Comparison of ENCODE assay signal across 1 cellular context in the genomic region with DNA sequence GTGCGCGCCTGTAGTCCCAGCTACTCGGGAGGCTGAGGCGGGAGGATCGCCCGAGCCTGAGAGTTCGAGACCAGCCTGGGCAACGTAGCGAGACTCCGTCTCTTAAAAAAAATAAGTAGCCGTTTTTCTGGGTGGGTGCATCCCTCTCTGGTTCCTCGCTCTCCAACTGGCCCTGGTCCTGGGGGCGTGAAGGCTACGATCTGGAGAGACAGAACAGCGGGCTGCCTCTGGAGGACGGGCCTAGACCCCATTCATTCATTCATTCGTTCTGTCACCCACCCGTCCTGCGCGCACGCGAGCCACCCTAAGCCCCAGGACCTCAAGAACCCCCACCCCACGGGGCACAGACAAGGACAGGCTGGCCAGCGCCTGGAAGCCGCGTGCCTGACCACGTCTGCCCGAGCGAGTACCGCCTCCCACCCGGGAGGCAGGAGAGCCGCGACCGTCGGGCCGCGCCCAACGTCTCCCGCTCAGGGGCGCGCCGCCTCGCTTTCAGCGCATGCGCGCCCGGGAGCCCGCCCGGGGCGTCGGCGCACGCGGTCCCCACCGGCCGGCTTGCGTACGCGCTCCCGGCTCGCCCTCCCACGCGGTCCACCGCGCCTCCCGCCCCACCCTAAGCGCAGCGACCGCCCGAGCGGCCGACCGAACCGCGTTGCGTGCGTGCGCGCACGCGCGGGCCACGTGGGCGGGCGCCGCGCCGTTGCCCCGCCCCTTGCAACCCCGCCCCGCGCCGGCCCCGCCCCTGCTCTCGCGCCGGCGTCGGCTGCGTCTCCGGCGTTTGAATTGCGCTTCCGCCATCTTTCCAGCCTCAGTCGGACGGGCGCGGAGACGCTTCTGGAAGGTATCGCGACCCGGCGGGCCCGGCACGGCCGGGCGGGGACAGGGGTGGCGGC.
TF ChIP-seq lines count a peak whose summit lies in the region.

TSS of gene RAN (plus strand) at position 781 of the 893 bp plus-strand sequence. CDS start 528 bp downstream, outside the sequence.

TF ChIP-seq in HepG2, 621 proteins besides CTCF, POLR2A, EP300 and RAD21 (continued from another document and continues in another):
- TF ChIP-seq, protein P1, sequence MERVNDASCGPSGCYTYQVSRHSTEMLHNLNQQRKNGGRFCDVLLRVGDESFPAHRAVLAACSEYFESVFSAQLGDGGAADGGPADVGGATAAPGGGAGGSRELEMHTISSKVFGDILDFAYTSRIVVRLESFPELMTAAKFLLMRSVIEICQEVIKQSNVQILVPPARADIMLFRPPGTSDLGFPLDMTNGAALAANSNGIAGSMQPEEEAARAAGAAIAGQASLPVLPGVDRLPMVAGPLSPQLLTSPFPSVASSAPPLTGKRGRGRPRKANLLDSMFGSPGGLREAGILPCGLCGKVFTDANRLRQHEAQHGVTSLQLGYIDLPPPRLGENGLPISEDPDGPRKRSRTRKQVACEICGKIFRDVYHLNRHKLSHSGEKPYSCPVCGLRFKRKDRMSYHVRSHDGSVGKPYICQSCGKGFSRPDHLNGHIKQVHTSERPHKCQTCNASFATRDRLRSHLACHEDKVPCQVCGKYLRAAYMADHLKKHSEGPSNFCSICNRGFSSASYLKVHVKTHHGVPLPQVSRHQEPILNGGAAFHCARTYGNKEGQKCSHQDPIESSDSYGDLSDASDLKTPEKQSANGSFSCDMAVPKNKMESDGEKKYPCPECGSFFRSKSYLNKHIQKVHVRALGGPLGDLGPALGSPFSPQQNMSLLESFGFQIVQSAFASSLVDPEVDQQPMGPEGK (CRISPR knock-in tag; IDR thresholded peaks at IDR 0.05) = no peak
- TF ChIP-seq ZBTB43 (CRISPR knock-in tag; conservative IDR thresholded peaks at IDR 0.05) = peak; percentile 92
- TF ChIP-seq ZNF619 (CRISPR knock-in tag; IDR thresholded peaks at IDR 0.05) = no peak
- no peak for TF ChIP-seq NFRKB (IDR thresholded peaks at IDR 0.05)
- no peak for TF ChIP-seq CBX5 (CRISPR knock-in tag; IDR thresholded peaks at IDR 0.05; ENCODE audit: borderline replicate concordance)
- TF ChIP-seq ZNF83 (CRISPR knock-in tag; IDR thresholded peaks at IDR 0.05; ENCODE audit: borderline replicate concordance) = 0 out of 2 replicates have a peak, but pooled peaks have one; percentile 65
- peak; percentile 89 for TF ChIP-seq YEATS4 (CRISPR knock-in tag; IDR thresholded peaks at IDR 0.05; ENCODE audit: borderline replicate concordance)
- TF ChIP-seq NFE2L1 (CRISPR knock-in tag; IDR thresholded peaks at IDR 0.05; ENCODE audit: borderline replicate concordance) = no peak
- TF ChIP-seq MEIS1 (CRISPR knock-in tag; IDR thresholded peaks at IDR 0.05; ENCODE audit: borderline replicate concordance) = no peak
- TF ChIP-seq PHF5A (CRISPR knock-in tag; IDR thresholded peaks at IDR 0.05; ENCODE audit: low read depth, unreplicated experiment) = no peak
- TF ChIP-seq, protein P2, sequence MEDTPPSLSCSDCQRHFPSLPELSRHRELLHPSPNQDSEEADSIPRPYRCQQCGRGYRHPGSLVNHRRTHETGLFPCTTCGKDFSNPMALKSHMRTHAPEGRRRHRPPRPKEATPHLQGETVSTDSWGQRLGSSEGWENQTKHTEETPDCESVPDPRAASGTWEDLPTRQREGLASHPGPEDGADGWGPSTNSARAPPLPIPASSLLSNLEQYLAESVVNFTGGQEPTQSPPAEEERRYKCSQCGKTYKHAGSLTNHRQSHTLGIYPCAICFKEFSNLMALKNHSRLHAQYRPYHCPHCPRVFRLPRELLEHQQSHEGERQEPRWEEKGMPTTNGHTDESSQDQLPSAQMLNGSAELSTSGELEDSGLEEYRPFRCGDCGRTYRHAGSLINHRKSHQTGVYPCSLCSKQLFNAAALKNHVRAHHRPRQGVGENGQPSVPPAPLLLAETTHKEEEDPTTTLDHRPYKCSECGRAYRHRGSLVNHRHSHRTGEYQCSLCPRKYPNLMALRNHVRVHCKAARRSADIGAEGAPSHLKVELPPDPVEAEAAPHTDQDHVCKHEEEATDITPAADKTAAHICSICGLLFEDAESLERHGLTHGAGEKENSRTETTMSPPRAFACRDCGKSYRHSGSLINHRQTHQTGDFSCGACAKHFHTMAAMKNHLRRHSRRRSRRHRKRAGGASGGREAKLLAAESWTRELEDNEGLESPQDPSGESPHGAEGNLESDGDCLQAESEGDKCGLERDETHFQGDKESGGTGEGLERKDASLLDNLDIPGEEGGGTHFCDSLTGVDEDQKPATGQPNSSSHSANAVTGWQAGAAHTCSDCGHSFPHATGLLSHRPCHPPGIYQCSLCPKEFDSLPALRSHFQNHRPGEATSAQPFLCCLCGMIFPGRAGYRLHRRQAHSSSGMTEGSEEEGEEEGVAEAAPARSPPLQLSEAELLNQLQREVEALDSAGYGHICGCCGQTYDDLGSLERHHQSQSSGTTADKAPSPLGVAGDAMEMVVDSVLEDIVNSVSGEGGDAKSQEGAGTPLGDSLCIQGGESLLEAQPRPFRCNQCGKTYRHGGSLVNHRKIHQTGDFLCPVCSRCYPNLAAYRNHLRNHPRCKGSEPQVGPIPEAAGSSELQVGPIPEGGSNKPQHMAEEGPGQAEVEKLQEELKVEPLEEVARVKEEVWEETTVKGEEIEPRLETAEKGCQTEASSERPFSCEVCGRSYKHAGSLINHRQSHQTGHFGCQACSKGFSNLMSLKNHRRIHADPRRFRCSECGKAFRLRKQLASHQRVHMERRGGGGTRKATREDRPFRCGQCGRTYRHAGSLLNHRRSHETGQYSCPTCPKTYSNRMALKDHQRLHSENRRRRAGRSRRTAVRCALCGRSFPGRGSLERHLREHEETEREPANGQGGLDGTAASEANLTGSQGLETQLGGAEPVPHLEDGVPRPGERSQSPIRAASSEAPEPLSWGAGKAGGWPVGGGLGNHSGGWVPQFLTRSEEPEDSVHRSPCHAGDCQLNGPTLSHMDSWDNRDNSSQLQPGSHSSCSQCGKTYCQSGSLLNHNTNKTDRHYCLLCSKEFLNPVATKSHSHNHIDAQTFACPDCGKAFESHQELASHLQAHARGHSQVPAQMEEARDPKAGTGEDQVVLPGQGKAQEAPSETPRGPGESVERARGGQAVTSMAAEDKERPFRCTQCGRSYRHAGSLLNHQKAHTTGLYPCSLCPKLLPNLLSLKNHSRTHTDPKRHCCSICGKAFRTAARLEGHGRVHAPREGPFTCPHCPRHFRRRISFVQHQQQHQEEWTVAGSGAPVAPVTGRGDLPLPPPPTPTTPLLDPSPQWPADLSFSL (CRISPR knock-in tag; IDR thresholded peaks at IDR 0.05) = peak; percentile 64; the same call in 1 of the 2 replicates
- TF ChIP-seq RBM39 (IDR thresholded peaks at IDR 0.05; ENCODE audit: low read depth, low read length, poor library complexity, severe bottlenecking) = peak; percentile 12
- no peak for TF ChIP-seq PLSCR1 (CRISPR knock-in tag; IDR thresholded peaks at IDR 0.05; ENCODE audit: borderline replicate concordance)
- TF ChIP-seq ZNF274 (CRISPR knock-in tag; IDR thresholded peaks at IDR 0.05) = peak; percentile 20; the same call in 1 of the 2 replicates
- peak; percentile 94 for TF ChIP-seq MYC (CRISPR knock-in tag; IDR thresholded peaks at IDR 0.05; ENCODE audit: borderline replicate concordance)
- TF ChIP-seq, protein P3, sequence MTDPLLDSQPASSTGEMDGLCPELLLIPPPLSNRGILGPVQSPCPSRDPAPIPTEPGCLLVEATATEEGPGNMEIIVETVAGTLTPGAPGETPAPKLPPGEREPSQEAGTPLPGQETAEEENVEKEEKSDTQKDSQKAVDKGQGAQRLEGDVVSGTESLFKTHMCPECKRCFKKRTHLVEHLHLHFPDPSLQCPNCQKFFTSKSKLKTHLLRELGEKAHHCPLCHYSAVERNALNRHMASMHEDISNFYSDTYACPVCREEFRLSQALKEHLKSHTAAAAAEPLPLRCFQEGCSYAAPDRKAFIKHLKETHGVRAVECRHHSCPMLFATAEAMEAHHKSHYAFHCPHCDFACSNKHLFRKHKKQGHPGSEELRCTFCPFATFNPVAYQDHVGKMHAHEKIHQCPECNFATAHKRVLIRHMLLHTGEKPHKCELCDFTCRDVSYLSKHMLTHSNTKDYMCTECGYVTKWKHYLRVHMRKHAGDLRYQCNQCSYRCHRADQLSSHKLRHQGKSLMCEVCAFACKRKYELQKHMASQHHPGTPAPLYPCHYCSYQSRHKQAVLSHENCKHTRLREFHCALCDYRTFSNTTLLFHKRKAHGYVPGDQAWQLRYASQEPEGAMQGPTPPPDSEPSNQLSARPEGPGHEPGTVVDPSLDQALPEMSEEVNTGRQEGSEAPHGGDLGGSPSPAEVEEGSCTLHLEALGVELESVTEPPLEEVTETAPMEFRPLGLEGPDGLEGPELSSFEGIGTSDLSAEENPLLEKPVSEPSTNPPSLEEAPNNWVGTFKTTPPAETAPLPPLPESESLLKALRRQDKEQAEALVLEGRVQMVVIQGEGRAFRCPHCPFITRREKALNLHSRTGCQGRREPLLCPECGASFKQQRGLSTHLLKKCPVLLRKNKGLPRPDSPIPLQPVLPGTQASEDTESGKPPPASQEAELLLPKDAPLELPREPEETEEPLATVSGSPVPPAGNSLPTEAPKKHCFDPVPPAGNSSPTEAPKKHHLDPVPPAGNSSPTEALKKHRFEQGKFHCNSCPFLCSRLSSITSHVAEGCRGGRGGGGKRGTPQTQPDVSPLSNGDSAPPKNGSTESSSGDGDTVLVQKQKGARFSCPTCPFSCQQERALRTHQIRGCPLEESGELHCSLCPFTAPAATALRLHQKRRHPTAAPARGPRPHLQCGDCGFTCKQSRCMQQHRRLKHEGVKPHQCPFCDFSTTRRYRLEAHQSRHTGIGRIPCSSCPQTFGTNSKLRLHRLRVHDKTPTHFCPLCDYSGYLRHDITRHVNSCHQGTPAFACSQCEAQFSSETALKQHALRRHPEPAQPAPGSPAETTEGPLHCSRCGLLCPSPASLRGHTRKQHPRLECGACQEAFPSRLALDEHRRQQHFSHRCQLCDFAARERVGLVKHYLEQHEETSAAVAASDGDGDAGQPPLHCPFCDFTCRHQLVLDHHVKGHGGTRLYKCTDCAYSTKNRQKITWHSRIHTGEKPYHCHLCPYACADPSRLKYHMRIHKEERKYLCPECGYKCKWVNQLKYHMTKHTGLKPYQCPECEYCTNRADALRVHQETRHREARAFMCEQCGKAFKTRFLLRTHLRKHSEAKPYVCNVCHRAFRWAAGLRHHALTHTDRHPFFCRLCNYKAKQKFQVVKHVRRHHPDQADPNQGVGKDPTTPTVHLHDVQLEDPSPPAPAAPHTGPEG (CRISPR knock-in tag; IDR thresholded peaks at IDR 0.05) = peak; percentile 82
- TF ChIP-seq, protein P4, sequence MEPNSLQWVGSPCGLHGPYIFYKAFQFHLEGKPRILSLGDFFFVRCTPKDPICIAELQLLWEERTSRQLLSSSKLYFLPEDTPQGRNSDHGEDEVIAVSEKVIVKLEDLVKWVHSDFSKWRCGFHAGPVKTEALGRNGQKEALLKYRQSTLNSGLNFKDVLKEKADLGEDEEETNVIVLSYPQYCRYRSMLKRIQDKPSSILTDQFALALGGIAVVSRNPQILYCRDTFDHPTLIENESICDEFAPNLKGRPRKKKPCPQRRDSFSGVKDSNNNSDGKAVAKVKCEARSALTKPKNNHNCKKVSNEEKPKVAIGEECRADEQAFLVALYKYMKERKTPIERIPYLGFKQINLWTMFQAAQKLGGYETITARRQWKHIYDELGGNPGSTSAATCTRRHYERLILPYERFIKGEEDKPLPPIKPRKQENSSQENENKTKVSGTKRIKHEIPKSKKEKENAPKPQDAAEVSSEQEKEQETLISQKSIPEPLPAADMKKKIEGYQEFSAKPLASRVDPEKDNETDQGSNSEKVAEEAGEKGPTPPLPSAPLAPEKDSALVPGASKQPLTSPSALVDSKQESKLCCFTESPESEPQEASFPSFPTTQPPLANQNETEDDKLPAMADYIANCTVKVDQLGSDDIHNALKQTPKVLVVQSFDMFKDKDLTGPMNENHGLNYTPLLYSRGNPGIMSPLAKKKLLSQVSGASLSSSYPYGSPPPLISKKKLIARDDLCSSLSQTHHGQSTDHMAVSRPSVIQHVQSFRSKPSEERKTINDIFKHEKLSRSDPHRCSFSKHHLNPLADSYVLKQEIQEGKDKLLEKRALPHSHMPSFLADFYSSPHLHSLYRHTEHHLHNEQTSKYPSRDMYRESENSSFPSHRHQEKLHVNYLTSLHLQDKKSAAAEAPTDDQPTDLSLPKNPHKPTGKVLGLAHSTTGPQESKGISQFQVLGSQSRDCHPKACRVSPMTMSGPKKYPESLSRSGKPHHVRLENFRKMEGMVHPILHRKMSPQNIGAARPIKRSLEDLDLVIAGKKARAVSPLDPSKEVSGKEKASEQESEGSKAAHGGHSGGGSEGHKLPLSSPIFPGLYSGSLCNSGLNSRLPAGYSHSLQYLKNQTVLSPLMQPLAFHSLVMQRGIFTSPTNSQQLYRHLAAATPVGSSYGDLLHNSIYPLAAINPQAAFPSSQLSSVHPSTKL (CRISPR knock-in tag; IDR thresholded peaks at IDR 0.05) = no peak
- peak; percentile 36; the same call in 1 of the 2 replicates for TF ChIP-seq ARNT2 (CRISPR knock-in tag; IDR thresholded peaks at IDR 0.05; ENCODE audit: low read depth)
- no peak; the same call in 1 of the 2 replicates for TF ChIP-seq ZGPAT (CRISPR knock-in tag; IDR thresholded peaks at IDR 0.05)
- no peak for TF ChIP-seq CBFB (CRISPR knock-in tag; IDR thresholded peaks at IDR 0.05)
- no peak for TF ChIP-seq MIER2 (CRISPR knock-in tag; IDR thresholded peaks at IDR 0.05)
- no peak; the same call in 1 of the 2 replicates for TF ChIP-seq SAFB2 (CRISPR knock-in tag; IDR thresholded peaks at IDR 0.05; ENCODE audit: borderline replicate concordance, low read depth)
- TF ChIP-seq POLR2AphosphoS5 (IDR thresholded peaks at IDR 0.05; ENCODE audit: low read depth, low read length) = peak; percentile 66
- 0 out of 2 replicates have a peak, but pooled peaks have one; percentile 34 for TF ChIP-seq ZFAT (CRISPR knock-in tag; conservative IDR thresholded peaks at IDR 0.05)
